Comparison of ENCODE assay signal across 19 cellular contexts in the genomic region with DNA sequence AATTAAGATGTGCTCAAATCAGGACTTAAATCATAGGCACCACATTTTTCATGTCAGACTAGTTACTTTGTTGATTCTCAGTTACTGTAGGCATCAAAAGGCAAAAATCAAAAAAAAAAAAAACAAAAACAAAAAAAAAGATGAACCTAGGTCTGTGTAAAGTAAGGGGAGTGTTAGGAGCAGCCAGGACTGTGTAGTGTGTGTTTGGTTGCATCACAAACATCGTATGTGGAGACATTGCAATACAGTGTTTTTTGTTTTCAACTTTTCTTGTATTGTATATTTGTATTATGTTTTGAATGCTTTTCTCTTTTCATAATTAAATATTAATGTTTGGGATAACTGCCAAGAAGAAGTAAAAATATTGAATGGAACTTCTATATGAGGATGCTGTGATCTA.
DNase-seq lines count a peak whose midpoint lies in the region; ATAC-seq, FAIRE-seq and TF ChIP-seq lines count a peak whose summit lies in the region.
"Had no signal": no experiment of that assay in that cellular context is flagged by ENCODE, and none has a peak within 500 bp of the region (broad histone marks: within the 10 kb centered on the region; RNA-seq: fewer than 3 reads in every experiment).

No MANE protein-coding gene starts in this region.

- no TSS peak for BruUV-seq in HepG2 (replicated peaks; lab: Mats Ljungman, UMichigan)

- TF ChIP-seq POLR2A in HepG2 (IDR thresholded peaks at IDR 0.05; ENCODE audit: insufficient read depth in 1 of 2, low read depth in 2 of 2, low read length in 2 of 2) (peak in 1 of 2 experiments; percentile 8; a peak in 1 of 4 replicates), right lobe of liver (IDR thresholded peaks at IDR 0.05) (no peak), uterus (IDR thresholded peaks at IDR 0.05) (no peak)

- H3K27me3 ChIP-seq in HepG2 (ENCODE audit: control insufficient read depth in 1 of 2, insufficient read depth in 2 of 2, low read length in 2 of 2) (no peaks in the 10 kb centered on the region), right lobe of liver (no peaks in the 10 kb centered on the region), SJSA1 (replicated peaks) (no peaks in the 10 kb centered on the region), mesenchymal stem cell (ENCODE audit: control insufficient read depth in 1 of 2, insufficient read depth in 1 of 2, low read length in 2 of 2) (no peaks in the 10 kb centered on the region), uterus (no peaks in the 10 kb centered on the region)

- no peak for TF ChIP-seq EP300 in HepG2 (IDR thresholded peaks at IDR 0.05; ENCODE audit: low read depth in 2 of 2, low read length in 2 of 2)
- no peak for TF ChIP-seq EP300 in HepG2 (CRISPR knock-in tag; IDR thresholded peaks at IDR 0.05; ENCODE audit: borderline replicate concordance)

- no peaks in the 10 kb centered on the region for H3K79me2 ChIP-seq in HepG2 (ENCODE audit: insufficient read depth, low read length)

- H3K9me3 ChIP-seq in HepG2 (ENCODE audit: low read length) = no peaks in the 10 kb centered on the region; the same call in 1 of the 2 replicates
- H3K9me3 ChIP-seq in right lobe of liver = no peaks in the 10 kb centered on the region
- H3K9me3 ChIP-seq in SJSA1 (replicated peaks) = 0 out of 2 replicates have a peak, but pooled peaks cover 2% of the 10 kb centered on the region
- peaks cover 7% of the 10 kb centered on the region for H3K9me3 ChIP-seq in mesenchymal stem cell (ENCODE audit: control insufficient read depth, low read length)
- H3K9me3 ChIP-seq in uterus = peaks cover 0 to 10% of the 10 kb centered on the region in 2 donors

- H3K4me3 ChIP-seq in HepG2 (replicated peaks in 1 of 3; ENCODE audit: insufficient read depth in 1 of 3, low read depth in 2 of 3, low read length in 3 of 3) (no peak overlapping the region), right lobe of liver (no peak overlapping the region), SJSA1 (no peak overlapping the region), mesenchymal stem cell (ENCODE audit: insufficient read depth in 1 of 2, low read depth in 1 of 2, low read length in 2 of 2) (no peak overlapping the region), uterus (no peak overlapping the region)
- H3K4me3 ChIP-seq: A549 had no signal

- H3K4me1 ChIP-seq in HepG2 (ENCODE audit: insufficient read depth, low read length) (no peaks in the 10 kb centered on the region), right lobe of liver (no peaks in the 10 kb centered on the region), SJSA1 (replicated peaks) (peaks cover 75% of the 10 kb centered on the region), mesenchymal stem cell (ENCODE audit: control insufficient read depth, insufficient read depth, low read depth, low read length) (peaks cover 6% of the 10 kb centered on the region), uterus (no peaks in the 10 kb centered on the region)

- H3K23ac ChIP-seq in mesenchymal stem cell (ENCODE audit: low read length in 2 of 2) = no peak overlapping the region

- intact Hi-C loops in HepG2 (cut with micrococcal nuclease; ENCODE audit: unreplicated experiment) = no loop called here
- intact Hi-C loops in right lobe of liver (cut with DNase I) = no loop called here
- intact Hi-C loops in uterus (cut with DNase I; ENCODE audit: low total_unique reads) = no loop called here

- H2BK120ac ChIP-seq in mesenchymal stem cell (ENCODE audit: low read depth, low read length) = no peak overlapping the region

- TF ChIP-seq CTCF in HepG2 (CRISPR knock-in tag; IDR thresholded peaks at IDR 0.05) = no peak
- no peak for TF ChIP-seq CTCF in right lobe of liver (IDR thresholded peaks at IDR 0.05)
- TF ChIP-seq CTCF in uterus (IDR thresholded peaks at IDR 0.05) = no peak

- peaks cover 20% of the 10 kb centered on the region for H4K20me1 ChIP-seq in HepG2 (ENCODE audit: insufficient read depth, low read length)

- H3K4me2 ChIP-seq in HepG2 (ENCODE audit: low read depth, low read length) (no peak overlapping the region), mesenchymal stem cell (ENCODE audit: low read length, poor library complexity, severe bottlenecking) (no peak overlapping the region)
- H3K4me2 ChIP-seq: A549 had no signal

- H2AFZ ChIP-seq in HepG2 (ENCODE audit: low read length) (no peak overlapping the region), mesenchymal stem cell (ENCODE audit: low read depth, low read length) (no peak overlapping the region)

- no peak for ATAC-seq in HepG2
- no peak for ATAC-seq in right lobe of liver
- ATAC-seq in HG03025 (IDR thresholded peaks at IDR 0.05; ENCODE audit: low FRiP score, unreplicated experiment) = no peak
- ATAC-seq: A549 had no signal

- WGBS in HepG2 (ENCODE audit: low lambda C conversion rate) = 88% methylated on average over 1 of the region's 1 CpG
- WGBS in right lobe of liver (ENCODE audit: insufficient coverage, low coverage, low lambda C conversion rate, missing lambda C conversion rate) = 87% methylated on average over 1 of the region's 1 CpG
- 56% methylated on average over 1 of the region's 1 CpG for WGBS in mesenchymal stem cell

- peaks cover 3% of the 10 kb centered on the region for H3K79me1 ChIP-seq in mesenchymal stem cell (replicated peaks; ENCODE audit: low read length, poor library complexity, severe bottlenecking)

- in situ Hi-C loops in HepG2 (cut with HindIII; ENCODE audit: extremely low pct_ligation_motif_present, low pct_unique_long_range_greater_than_20kb) = no loop called here

- no peak overlapping the region for H2BK12ac ChIP-seq in mesenchymal stem cell (ENCODE audit: low read length in 2 of 2)

- H4K91ac ChIP-seq in mesenchymal stem cell (ENCODE audit: low read length) = no peak overlapping the region

- H3K18ac ChIP-seq in mesenchymal stem cell (ENCODE audit: low read depth in 1 of 2, low read length in 2 of 2) = no peak overlapping the region

- H3K9ac ChIP-seq in HepG2 (ENCODE audit: insufficient read depth, low read depth, low read length) (no peak overlapping the region), mesenchymal stem cell (ENCODE audit: low read length) (peak overlapping the region; percentile 14)

- H3K36me3 ChIP-seq in HepG2 (replicated peaks in 1 of 2; ENCODE audit: control insufficient read depth in 1 of 2, insufficient read depth in 2 of 2, low read length in 2 of 2) = peaks cover 7 to 37% of the 10 kb centered on the region in 2 experiments
- peaks cover 0 to 15% (median 0%) of the 10 kb centered on the region in 4 donors for H3K36me3 ChIP-seq in right lobe of liver
- peaks cover 11% of the 10 kb centered on the region; the same call in 1 of the 2 replicates for H3K36me3 ChIP-seq in SJSA1
- H3K36me3 ChIP-seq in mesenchymal stem cell (ENCODE audit: control insufficient read depth in 1 of 2, insufficient read depth in 2 of 2, low read depth in 1 of 2, low read length in 2 of 2) = peaks cover 0 to 33% of the 10 kb centered on the region in 2 experiments
- no peaks in the 10 kb centered on the region for H3K36me3 ChIP-seq in uterus

- no peak overlapping the region for H3K27ac ChIP-seq in HepG2 (ENCODE audit: extremely low read length, insufficient read depth, low read length)
- no peak overlapping the region for H3K27ac ChIP-seq in right lobe of liver
- H3K27ac ChIP-seq in SJSA1 = peak overlapping the region; percentile 86
- H3K27ac ChIP-seq in mesenchymal stem cell (ENCODE audit: low read length, poor library complexity, severe bottlenecking) = peak overlapping the region; percentile 64
- H3K27ac ChIP-seq in uterus = no peak overlapping the region
- H3K27ac ChIP-seq: A549, C4-2B, RWPE1 had no signal

- H2AK5ac ChIP-seq in mesenchymal stem cell (ENCODE audit: low read length, severe bottlenecking) = no peak overlapping the region

- no peak overlapping the region for H2BK15ac ChIP-seq in mesenchymal stem cell (ENCODE audit: low read depth, poor library complexity, severe bottlenecking)

- DNase-seq in HepG2 (ENCODE audit: low spot score) = no peak
- no peak for DNase-seq in right lobe of liver
- DNase-seq in SJSA1 (ENCODE audit: low read depth in 1 of 2, low spot score in 2 of 2) = no peak
- DNase-seq in mesenchymal stem cell = no peak
- no peak for DNase-seq in SW480 (ENCODE audit: low spot score)
- DNase-seq in uterus = no peak
- DNase-seq in HT-29 (ENCODE audit: low spot score) = no peak
- DNase-seq: COR-L47, DMS79 treated with DMSO at 0.1 percent for 48 hours, Kasumi-1, MV-4-11, NCI-H1417 treated with DMSO at 0.1 percent for 48 hours, NCI-H2029 treated with DMSO at 0.1 percent for 48 hours, NCI-H510A treated with DMSO at 0.1 percent for 48 hours had no signal

- no peak for FAIRE-seq in HepG2 (lab: Jason Lieb, UNC)
- FAIRE-seq: A549, GM12891 had no signal

- no peak overlapping the region for H3K14ac ChIP-seq in mesenchymal stem cell (ENCODE audit: low read length in 2 of 2)

- no peak for TF ChIP-seq RAD21 in HepG2 (CRISPR knock-in tag; IDR thresholded peaks at IDR 0.05)

- no peak overlapping the region for H3K4ac ChIP-seq in mesenchymal stem cell (ENCODE audit: low read depth in 1 of 2, low read length in 2 of 2)

- peak overlapping the region; percentile 31 for H2BK5ac ChIP-seq in mesenchymal stem cell (ENCODE audit: low read depth, low read length, poor library complexity, severe bottlenecking)

- POLR2A ChIA-PET in HepG2 (lab: Yijun Ruan, JAX) = no interaction called here

- no peak overlapping the region for H4K8ac ChIP-seq in mesenchymal stem cell (ENCODE audit: low read length)

- CTCF ChIA-PET in HepG2 (lab: Yijun Ruan, JAX; ENCODE audit: low intra/inter-chr PET ratio, low total read pairs) = interaction anchor here (5.4 kb wide), 1 partner anchor 253 kb away, joined by 106 read pairs; no protein-coding TSS in a partner anchor

TF ChIP-seq in HepG2, 621 proteins besides CTCF, POLR2A, EP300 and RAD21 (continues in another document):
- TF ChIP-seq RBM22 (optimal IDR thresholded peaks at IDR 0.05; ENCODE audit: low read length) (peak; percentile 70), ZNF761 (CRISPR knock-in tag; conservative IDR thresholded peaks at IDR 0.05) (no peak), MBD4 (IDR thresholded peaks at IDR 0.05; ENCODE audit: borderline replicate concordance, low read length) (0 out of 2 replicates have a peak, but pooled peaks have one; percentile 51), NFIB (CRISPR knock-in tag; IDR thresholded peaks at IDR 0.05; ENCODE audit: borderline replicate concordance) (no peak), ESRRA (CRISPR knock-in tag; IDR thresholded peaks at IDR 0.05; ENCODE audit: low read depth) (no peak), ZFP36 (IDR thresholded peaks at IDR 0.05; ENCODE audit: borderline replicate concordance, low read depth, low read length, partially characterized antibody) (no peak), POLR2AphosphoS2 (IDR thresholded peaks at IDR 0.05; ENCODE audit: low read depth, low read length) (peak; percentile 78; the same call in 1 of the 2 replicates)

Comparison
In these comparisons a context has a peak if more than half of its experiments do, and no peak if none do; other contexts are left out.
1. H3K27ac ChIP-seq: peak in SJSA1 (single experiment) and mesenchymal stem cell (single experiment); none in HepG2 (single experiment), right lobe of liver (0 of 3) and uterus (0 of 2).